ENCODE assay signal across 8 cellular contexts in the genomic region with DNA sequence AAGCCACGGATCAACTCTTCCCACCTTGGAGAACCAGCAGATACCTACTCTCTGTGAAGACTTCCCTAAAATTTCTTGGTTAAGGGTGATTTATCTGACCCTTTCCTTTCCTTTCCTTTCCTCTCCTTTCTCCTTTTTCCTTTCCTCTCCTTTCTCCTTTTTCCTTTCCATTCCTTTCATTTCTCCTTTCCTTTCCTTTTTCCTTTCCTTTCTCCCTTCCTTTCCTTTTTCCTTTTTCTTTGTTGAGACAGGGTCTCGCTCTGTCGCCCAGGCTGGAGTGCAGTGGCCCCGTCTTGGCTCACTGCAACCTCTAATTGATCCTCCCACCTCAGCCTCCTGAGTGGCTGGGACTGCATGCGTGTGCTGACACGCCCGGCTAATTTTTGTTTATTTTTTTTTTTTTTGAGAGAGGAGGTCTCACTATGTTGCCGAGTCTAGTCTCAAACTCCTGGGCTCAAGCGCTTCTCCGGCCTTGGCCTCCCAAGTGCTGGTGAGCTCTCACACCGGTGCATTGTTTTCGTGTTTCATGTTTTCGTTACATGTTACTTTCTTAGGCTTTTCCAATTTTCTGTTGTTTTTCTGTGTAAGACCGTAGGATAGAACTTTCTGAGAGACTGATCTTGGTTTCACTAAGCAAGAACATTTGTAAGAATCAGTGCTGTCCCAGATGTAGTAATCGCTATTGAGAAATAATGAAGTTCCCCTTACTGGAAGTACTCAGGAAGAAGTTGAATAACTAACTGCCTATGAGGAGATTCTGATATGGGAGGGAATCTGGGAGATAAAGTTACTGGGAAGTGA. TPM values are rescaled to one million over a fixed set of nuclear protein-coding genes. Genes with fewer than 3 reads are reported as not detected.
DNase-seq lines count a peak whose midpoint lies in the region; ATAC-seq lines count a peak whose summit lies in the region.

No MANE protein-coding gene starts in this region.

- peaks cover 34% of the 10 kb centered on the region for H3K4me1 Mint-ChIP-seq in activated CD4-positive, alpha-beta T cell treated with anti-CD3 and anti-CD28 coated beads, Interleukin-2, amount 10 ng/mL, durations not matched to agents 24 days and 14 days
- peaks cover 43 to 48% (median 44%) of the 10 kb centered on the region in 3 donors for H3K4me1 Mint-ChIP-seq in naive B cell

- H3K27me3 Mint-ChIP-seq in activated CD4-positive, alpha-beta T cell treated with anti-CD3 and anti-CD28 coated beads, Interleukin-2, amount 10 ng/mL, durations not matched to agents 24 days and 14 days, result no peaks in the 10 kb centered on the region
- H3K27me3 Mint-ChIP-seq in naive B cell, result no peaks in the 10 kb centered on the region

- peaks cover 27% of the 10 kb centered on the region for H3K36me3 Mint-ChIP-seq in activated CD4-positive, alpha-beta T cell treated with anti-CD3 and anti-CD28 coated beads, Interleukin-2, amount 10 ng/mL, durations not matched to agents 24 days and 14 days (ENCODE audit: low read depth)
- peaks cover 4 to 8% of the 10 kb centered on the region in 2 donors for H3K36me3 Mint-ChIP-seq in naive B cell

- H3K9me3 ChIP-seq in ectodermal cell (ENCODE audit: control insufficient read depth, low read length), result no peaks in the 10 kb centered on the region

- no peak overlapping the region for H3K27ac ChIP-seq in ectodermal cell (ENCODE audit: insufficient read depth, low read depth, low read length, poor library complexity, severe bottlenecking)

- H3K4me3 Mint-ChIP-seq in activated CD4-positive, alpha-beta T cell treated with anti-CD3 and anti-CD28 coated beads, Interleukin-2, amount 10 ng/mL, durations not matched to agents 24 days and 14 days, result peak overlapping the region; percentile 94
- peak overlapping the region; percentile 79 to 96 (median 92) for H3K4me3 Mint-ChIP-seq in naive B cell

- ATAC-seq in naive B cell (ENCODE audit: low read depth in 2 of 2), result no peak

- DNase-seq in activated CD4-positive, alpha-beta T cell treated with anti-CD3 and anti-CD28 coated beads, Interleukin-2, amount 10 ng/mL, durations not matched to agents 24 days and 14 days, result no peak
- no peak for DNase-seq in activated CD4-positive, alpha-beta T cell treated with anti-CD3 and anti-CD28 coated beads for 48 hours
- DNase-seq in OCI-M1 (lab: John Stamatoyannopoulos, UW) (peak; percentile 65), naive B cell (no peak), SK-N-DZ (ENCODE audit: low spot score) (no peak), A172 (ENCODE audit: low spot score) (no peak), anterior cingulate cortex (lab: John Stamatoyannopoulos, UW) (no peak)

- WGBS in ectodermal cell, 2 experiments, result 16 to 24% methylated on average over 15 of the region's 15 CpGs

- H3K9me3 Mint-ChIP-seq in activated CD4-positive, alpha-beta T cell treated with anti-CD3 and anti-CD28 coated beads, Interleukin-2, amount 10 ng/mL, durations not matched to agents 24 days and 14 days, result no peaks in the 10 kb centered on the region
- no peaks in the 10 kb centered on the region for H3K9me3 Mint-ChIP-seq in naive B cell

- H3K4me1 ChIP-seq in ectodermal cell (ENCODE audit: control insufficient read depth, insufficient read depth, low read length), result peaks cover 17% of the 10 kb centered on the region

- intact Hi-C loops in activated CD4-positive, alpha-beta T cell treated with anti-CD3 and anti-CD28 coated beads, Interleukin-2, amount 10 ng/mL, durations not matched to agents 24 days and 14 days (cut with micrococcal nuclease), result loop anchor here (2.0 to 5.0 kb wide), 5 partner anchors 15 to 1335 kb away; a partner anchor contains a TSS

- peaks cover 3% of the 10 kb centered on the region for H3K27me3 ChIP-seq in ectodermal cell (ENCODE audit: control insufficient read depth, insufficient read depth, low read length, poor library complexity, severe bottlenecking)

- H3K36me3 ChIP-seq in ectodermal cell (ENCODE audit: control insufficient read depth, insufficient read depth, low read length), result no peaks in the 10 kb centered on the region

- H3K4me3 ChIP-seq in ectodermal cell (ENCODE audit: insufficient read depth, low read depth, low read length), result peak overlapping the region; percentile 86

- peak overlapping the region; percentile 83 for H3K27ac Mint-ChIP-seq in activated CD4-positive, alpha-beta T cell treated with anti-CD3 and anti-CD28 coated beads, Interleukin-2, amount 10 ng/mL, durations not matched to agents 24 days and 14 days
- peak overlapping the region; percentile 78 to 99 (median 92) for H3K27ac Mint-ChIP-seq in naive B cell

RNA-seq across cellular contexts. Expression of a gene that starts 2.0 kb away (rescaled TPM):
- total RNA-seq in activated CD4-positive, alpha-beta T cell treated with anti-CD3 and anti-CD28 coated beads, Interleukin-2, amount 10 ng/mL, durations not matched to agents 24 days and 14 days, result 87.2 and 99.1 TPM in 2 replicates
- polyA plus RNA-seq in ectodermal cell (2013, experiment 1 of 4), result 62.2 TPM
- 58.4 TPM for polyA plus RNA-seq in ectodermal cell (2013, experiment 2 of 4)
- 46.6 TPM for polyA plus RNA-seq in ectodermal cell (2013, experiment 3 of 4)
- polyA plus RNA-seq in ectodermal cell (2013, experiment 4 of 4), result 48.4 TPM
- polyA plus RNA-seq in naive B cell (ENCODE audit: low read depth in 6 of 6), result 10 to 100 TPM; 38.0 to 67.3 (median 51.7) TPM
- polyA plus RNA-seq in SK-N-DZ (2014; cell fraction: cytosol; rRNA removed), result 54.5 and 61.5 TPM in 2 replicates
- 50.6 and 59.4 TPM in 2 replicates for polyA plus RNA-seq in SK-N-DZ (2014; cell fraction: nucleus; rRNA removed)
- 109 and 112 TPM in 2 replicates for total RNA-seq in A172 (2014; rRNA removed; shearing (Covaris generic))

RNA-seq across cellular contexts. Expression of a gene that starts 51.7 kb away (rescaled TPM):
- 26.6 and 27.4 TPM in 2 replicates for total RNA-seq in activated CD4-positive, alpha-beta T cell treated with anti-CD3 and anti-CD28 coated beads, Interleukin-2, amount 10 ng/mL, durations not matched to agents 24 days and 14 days
- polyA plus RNA-seq in ectodermal cell (2013, experiment 1 of 4), result 30.3 TPM
- polyA plus RNA-seq in ectodermal cell (2013, experiment 2 of 4), result 27.3 TPM
- 30.6 TPM for polyA plus RNA-seq in ectodermal cell (2013, experiment 3 of 4)
- 29.4 TPM for polyA plus RNA-seq in ectodermal cell (2013, experiment 4 of 4)
- polyA plus RNA-seq in naive B cell (ENCODE audit: low read depth in 6 of 6), result 1 to 10 TPM; 3.9 to 9.6 (median 5.5) TPM
- 1.9 and 2.9 TPM in 2 replicates for polyA plus RNA-seq in SK-N-DZ (2014; cell fraction: cytosol; rRNA removed)
- 0.51 and 1.6 TPM in 2 replicates for polyA plus RNA-seq in SK-N-DZ (2014; cell fraction: nucleus; rRNA removed)
- 8.4 and 18.4 TPM in 2 replicates for total RNA-seq in A172 (2014; rRNA removed; shearing (Covaris generic))
